1 cellular context compared by ENCODE assay signal in genomic region chr2:46389417-46389916, GRCh38.
TF ChIP-seq lines count a peak whose summit lies in the region.

No MANE protein-coding gene starts in this region.

TF ChIP-seq in HepG2, 621 proteins besides CTCF, POLR2A, EP300 and RAD21 (continued from another document and continues in another):
- no peak for TF ChIP-seq TOE1 (CRISPR knock-in tag; IDR thresholded peaks at IDR 0.05)
- TF ChIP-seq E2F5 (CRISPR knock-in tag; conservative IDR thresholded peaks at IDR 0.05) = 0 out of 2 replicates have a peak, but pooled peaks have one; percentile 12
- no peak for TF ChIP-seq ZNF513 (CRISPR knock-in tag; conservative IDR thresholded peaks at IDR 0.05)
- TF ChIP-seq REL (CRISPR knock-in tag; conservative IDR thresholded peaks at IDR 0.05) = no peak
- no peak for TF ChIP-seq DRAP1 (CRISPR knock-in tag; IDR thresholded peaks at IDR 0.05)
- TF ChIP-seq ZNF704 (CRISPR knock-in tag; IDR thresholded peaks at IDR 0.05; ENCODE audit: borderline replicate concordance) = no peak
- TF ChIP-seq ZNF782 (CRISPR knock-in tag; IDR thresholded peaks at IDR 0.05; ENCODE audit: borderline replicate concordance) = no peak
- peak; percentile 53; the same call in 1 of the 2 replicates for TF ChIP-seq RXRB (CRISPR knock-in tag; IDR thresholded peaks at IDR 0.05; ENCODE audit: borderline replicate concordance)
- TF ChIP-seq HES4 (CRISPR knock-in tag; IDR thresholded peaks at IDR 0.05; ENCODE audit: borderline replicate concordance) = no peak
- TF ChIP-seq KDM5A (IDR thresholded peaks at IDR 0.05; ENCODE audit: borderline replicate concordance, low read length) = no peak
- TF ChIP-seq ZNF878 (CRISPR knock-in tag; IDR thresholded peaks at IDR 0.05) = no peak
- 0 out of 2 replicates have a peak, but pooled peaks have one; percentile 70 for TF ChIP-seq DNMT1 (CRISPR knock-in tag; IDR thresholded peaks at IDR 0.05)
- no peak for TF ChIP-seq MXD1 (CRISPR knock-in tag; IDR thresholded peaks at IDR 0.05)
- no peak for TF ChIP-seq ATF5 (CRISPR knock-in tag; IDR thresholded peaks at IDR 0.05; ENCODE audit: low read depth)
- 0 out of 2 replicates have a peak, but pooled peaks have one; percentile 16 for TF ChIP-seq ZNF230 (CRISPR knock-in tag; IDR thresholded peaks at IDR 0.05)
- no peak for TF ChIP-seq CCDC6 (CRISPR knock-in tag; IDR thresholded peaks at IDR 0.05)
- no peak for TF ChIP-seq ZNF615 (CRISPR knock-in tag; IDR thresholded peaks at IDR 0.05; ENCODE audit: borderline replicate concordance)
- no peak for TF ChIP-seq U2AF2 (IDR thresholded peaks at IDR 0.05; ENCODE audit: low read depth, low read length)
- TF ChIP-seq ZC3H4 (CRISPR knock-in tag; IDR thresholded peaks at IDR 0.05; ENCODE audit: borderline replicate concordance) = no peak
- TF ChIP-seq CHCHD3 (CRISPR knock-in tag; IDR thresholded peaks at IDR 0.05) = no peak
- TF ChIP-seq POLR2G (IDR thresholded peaks at IDR 0.05; ENCODE audit: low read depth, low read length) = no peak
- TF ChIP-seq ZNF550 (CRISPR knock-in tag; IDR thresholded peaks at IDR 0.05; ENCODE audit: borderline replicate concordance) = no peak
- TF ChIP-seq ZNF350 (CRISPR knock-in tag; IDR thresholded peaks at IDR 0.05; ENCODE audit: borderline replicate concordance, low read depth) = 0 out of 2 replicates have a peak, but pooled peaks have one; percentile 52
- TF ChIP-seq STAT5B (CRISPR knock-in tag; IDR thresholded peaks at IDR 0.05) = no peak
- TF ChIP-seq NFE2L1 (CRISPR knock-in tag; IDR thresholded peaks at IDR 0.05; ENCODE audit: borderline replicate concordance) = no peak
- TF ChIP-seq UBTF (CRISPR knock-in tag; IDR thresholded peaks at IDR 0.05) = no peak
- TF ChIP-seq AKAP8 (CRISPR knock-in tag; IDR thresholded peaks at IDR 0.05) = no peak
- TF ChIP-seq TARDBP (CRISPR knock-in tag; IDR thresholded peaks at IDR 0.05) = no peak
- no peak for TF ChIP-seq IKZF5 (CRISPR knock-in tag; IDR thresholded peaks at IDR 0.05)
- TF ChIP-seq ZNF781 (CRISPR knock-in tag; IDR thresholded peaks at IDR 0.05; ENCODE audit: borderline replicate concordance, not compliant biosample characterization) = no peak
- TF ChIP-seq ZNF468 (CRISPR knock-in tag; IDR thresholded peaks at IDR 0.05) = no peak
- no peak for TF ChIP-seq SRSF4 (IDR thresholded peaks at IDR 0.05; ENCODE audit: low read depth, low read length, poor library complexity, severe bottlenecking)
- TF ChIP-seq ZNF280D (CRISPR knock-in tag; IDR thresholded peaks at IDR 0.05) = 0 out of 2 replicates have a peak, but pooled peaks have one; percentile 45
- TF ChIP-seq ZNF598 (CRISPR knock-in tag; IDR thresholded peaks at IDR 0.05; ENCODE audit: borderline replicate concordance) = peak; percentile 72; the same call in 1 of the 2 replicates
- no peak for TF ChIP-seq ISL2 (CRISPR knock-in tag; IDR thresholded peaks at IDR 0.05)
- TF ChIP-seq SETDB1 (CRISPR knock-in tag; IDR thresholded peaks at IDR 0.05; ENCODE audit: borderline replicate concordance) = no peak
- no peak for TF ChIP-seq RORA (CRISPR knock-in tag; IDR thresholded peaks at IDR 0.05)
- TF ChIP-seq ZNF570 (CRISPR knock-in tag; IDR thresholded peaks at IDR 0.05; ENCODE audit: borderline replicate concordance) = no peak
- TF ChIP-seq ZNF501 (CRISPR knock-in tag; IDR thresholded peaks at IDR 0.05) = peak; percentile 57
- no peak for TF ChIP-seq ETS1 (CRISPR knock-in tag; IDR thresholded peaks at IDR 0.05)
- no peak for TF ChIP-seq SALL1 (CRISPR knock-in tag; IDR thresholded peaks at IDR 0.05)
- no peak for TF ChIP-seq ZNF703 (CRISPR knock-in tag; IDR thresholded peaks at IDR 0.05; ENCODE audit: borderline replicate concordance)
- no peak; the same call in 1 of the 2 replicates for TF ChIP-seq ARID4A (CRISPR knock-in tag; IDR thresholded peaks at IDR 0.05; ENCODE audit: borderline replicate concordance)
